14 cellular contexts compared by ENCODE assay signal in genomic region chr11:8567597-8568198, GRCh38. TPM values are rescaled to one million over a fixed set of nuclear protein-coding genes. Genes with fewer than 3 reads are reported as not detected.
A peak's percentile ranks its signal among the peaks of the same experiment; 100 is the strongest.
DNase-seq lines count a peak whose midpoint lies in the region; ATAC-seq and FAIRE-seq lines count a peak whose summit lies in the region.
"Had no signal": no experiment of that assay in that cellular context is flagged by ENCODE, and none has a peak within 500 bp of the region (broad histone marks: within the 10 kb centered on the region; RNA-seq: fewer than 3 reads in every experiment).

No MANE protein-coding gene starts in this region.

- no peak overlapping the region for H3K27ac ChIP-seq in GM23248
- H3K27ac ChIP-seq: cardiac muscle cell, esophagus muscularis mucosa had no signal

- 46 to 47% methylated on average over 2 of the region's 2 CpGs for WGBS in GM23248 (ENCODE audit: low coverage in 1 of 2, low lambda C conversion rate in 2 of 2, missing lambda C conversion rate in 2 of 2), 2 experiments

- no peaks in the 10 kb centered on the region for H3K36me3 ChIP-seq in GM23248 (ENCODE audit: low read depth)
- H3K36me3 ChIP-seq: cardiac muscle cell, esophagus muscularis mucosa had no signal

- H3K4me3 ChIP-seq in GM23248 = no peak overlapping the region
- H3K4me3 ChIP-seq: cardiac muscle cell, esophagus muscularis mucosa had no signal

- H4K20me1 ChIP-seq in GM23248 (ENCODE audit: insufficient read depth) = no peaks in the 10 kb centered on the region

- ATAC-seq in GM18502 (IDR thresholded peaks at IDR 0.05; ENCODE audit: poor library complexity, unreplicated experiment) = peak; percentile 66
- ATAC-seq in stimulated activated memory B cell treated with anti-CD40 and anti-IgM and Interleukin-4, amounts not matched to agents 10 μg/mL and 1 μg/mL and 100 μg/mL, for 72 hours = no peak
- ATAC-seq: natural killer cell treated with Interleukin-12 subunit alpha and Interleukin-12 subunit beta and Interleukin-15 and Interleukin-18, amount 100 ng/mL, for 72 hours had no signal

- peak overlapping the region; percentile 19 for H3K4me2 ChIP-seq in GM23248 (ENCODE audit: unreplicated experiment)

- H3K9me2 ChIP-seq in GM23248 (ENCODE audit: insufficient read depth) = no peaks in the 10 kb centered on the region

- no peaks in the 10 kb centered on the region for H3K27me3 Mint-ChIP-seq in stimulated activated memory B cell treated with anti-CD40 and anti-IgM and Interleukin-4, amounts not matched to agents 10 μg/mL and 1 μg/mL and 100 μg/mL, for 72 hours

- in situ Hi-C loops in GM23248 (cut with MboI) = loop anchor here (25.0 kb wide), 2 partner anchors 330 to 555 kb away; no protein-coding TSS in a partner anchor

- H3K27me3 ChIP-seq in GM23248 (replicated peaks; ENCODE audit: insufficient read depth) = peaks cover 28% of the 10 kb centered on the region
- H3K27me3 ChIP-seq: cardiac muscle cell, esophagus muscularis mucosa had no signal

- peaks cover 9% of the 10 kb centered on the region for H3K4me1 ChIP-seq in GM23248 (ENCODE audit: insufficient read depth)

- no peak overlapping the region for H3K4me3 Mint-ChIP-seq in stimulated activated memory B cell treated with anti-CD40 and anti-IgM and Interleukin-4, amounts not matched to agents 10 μg/mL and 1 μg/mL and 100 μg/mL, for 72 hours
- H3K4me3 Mint-ChIP-seq: natural killer cell treated with Interleukin-12 subunit alpha and Interleukin-12 subunit beta and Interleukin-15 and Interleukin-18, amount 100 ng/mL, for 72 hours had no signal

- H3K9me3 Mint-ChIP-seq in stimulated activated memory B cell treated with anti-CD40 and anti-IgM and Interleukin-4, amounts not matched to agents 10 μg/mL and 1 μg/mL and 100 μg/mL, for 72 hours = no peaks in the 10 kb centered on the region
- H3K9me3 Mint-ChIP-seq: natural killer cell treated with Interleukin-12 subunit alpha and Interleukin-12 subunit beta and Interleukin-15 and Interleukin-18, amount 100 ng/mL, for 72 hours had no signal

- no peaks in the 10 kb centered on the region for H3K4me1 Mint-ChIP-seq in stimulated activated memory B cell treated with anti-CD40 and anti-IgM and Interleukin-4, amounts not matched to agents 10 μg/mL and 1 μg/mL and 100 μg/mL, for 72 hours

- FAIRE-seq in RCC 7860 (lab: Jason Lieb, UNC) = no peak

- H3K9ac ChIP-seq in GM23248 = no peak overlapping the region

- no peaks in the 10 kb centered on the region for H3K79me2 ChIP-seq in GM23248 (ENCODE audit: insufficient read depth)

- DNase-seq in GM23248 (peak; percentile 39), RCC 7860 (ENCODE audit: low spot score) (peak; percentile 14), iris pigment epithelial cell (ENCODE audit: low read depth) (peak; percentile 35), NCI-H1092 (lab: John Stamatoyannopoulos, UW) (no peak), HK-2 (ENCODE audit: unreplicated experiment) (no peak), NCI-H510A (lab: John Stamatoyannopoulos, UW) (no peak)
- DNase-seq: NCI-H1436; NK-92 treated with Interleukin-12 subunit alpha and Interleukin-12 subunit beta, amount 100 ng/mL, for 24 hours had no signal

- H2AFZ ChIP-seq in GM23248 = no peak overlapping the region

- no peak overlapping the region for H3K27ac Mint-ChIP-seq in stimulated activated memory B cell treated with anti-CD40 and anti-IgM and Interleukin-4, amounts not matched to agents 10 μg/mL and 1 μg/mL and 100 μg/mL, for 72 hours
- H3K27ac Mint-ChIP-seq: natural killer cell treated with Interleukin-12 subunit alpha and Interleukin-12 subunit beta and Interleukin-15 and Interleukin-18, amount 100 ng/mL, for 72 hours had no signal

- no peaks in the 10 kb centered on the region for H3K9me3 ChIP-seq in GM23248 (ENCODE audit: low read depth)
- H3K9me3 ChIP-seq: esophagus muscularis mucosa had no signal

- peaks cover 7% of the 10 kb centered on the region for H3F3A ChIP-seq in GM23248 (ENCODE audit: insufficient read depth)

- no peaks in the 10 kb centered on the region for H3K36me3 Mint-ChIP-seq in stimulated activated memory B cell treated with anti-CD40 and anti-IgM and Interleukin-4, amounts not matched to agents 10 μg/mL and 1 μg/mL and 100 μg/mL, for 72 hours
- H3K36me3 Mint-ChIP-seq: natural killer cell treated with Interleukin-12 subunit alpha and Interleukin-12 subunit beta and Interleukin-15 and Interleukin-18, amount 100 ng/mL, for 72 hours had no signal

RNA-seq across cellular contexts. Expression of gene STK33, which starts 26.3 kb away (rescaled TPM):
- not detected in 2 replicates for total RNA-seq in GM23248 (2014; rRNA removed; shearing (Covaris generic))
- polyA plus RNA-seq in GM23248 (2016; fragmentation: Nextera tagmentation; extraction: Ambion mirVana) = not detected in 2 replicates
- total RNA-seq: HT-29 had no signal

Comparison
In these comparisons a context has a peak if more than half of its experiments do, and no peak if none do; other contexts are left out.
1. DNase-seq: peak in GM23248 (single experiment), RCC 7860 (single experiment) and iris pigment epithelial cell (single experiment); none in NCI-H1092 (single experiment), HK-2 (single experiment) and NCI-H510A (single experiment).